Comparison of ENCODE assay signal across 11 cellular contexts in genomic region chr7:1058821-1059199, GRCh38. TPM values are rescaled to one million over a fixed set of nuclear protein-coding genes. Genes with fewer than 3 reads are reported as not detected.
DNase-seq lines count a peak whose midpoint lies in the region; ATAC-seq and TF ChIP-seq lines count a peak whose summit lies in the region.
"Had no signal": no experiment of that assay in that cellular context is flagged by ENCODE, and none has a peak within 500 bp of the region (broad histone marks: within the 10 kb centered on the region; RNA-seq: fewer than 3 reads in every experiment).

No MANE protein-coding gene starts in this region.

- dilution Hi-C loops in mammary epithelial cell (cut with HindIII; ENCODE audit: low sequenced_read_pairs) = no loop called here

- H3K36me3 ChIP-seq in breast epithelium = no peaks in the 10 kb centered on the region
- peaks cover 3% of the 10 kb centered on the region for H3K36me3 ChIP-seq in mammary epithelial cell (ENCODE audit: insufficient read depth, low read length)
- no peaks in the 10 kb centered on the region for H3K36me3 ChIP-seq in hepatocyte (replicated peaks; ENCODE audit: insufficient read depth, low read depth)
- no peaks in the 10 kb centered on the region for H3K36me3 ChIP-seq in prostate gland

- no peak for DNase-seq in breast epithelium (ENCODE audit: low spot score in 2 of 2)
- no peak for DNase-seq in mammary epithelial cell
- no peak for DNase-seq in hepatocyte (ENCODE audit: low spot score)
- DNase-seq in type B pancreatic cell (ENCODE audit: extremely low spot score, unreplicated experiment) = no peak
- DNase-seq in prostate gland (ENCODE audit: low spot score) = no peak
- no peak for DNase-seq in SW480 (ENCODE audit: low spot score)
- DNase-seq: NCI-H226 had no signal

- no peak overlapping the region for H3K9ac ChIP-seq in mammary epithelial cell (ENCODE audit: insufficient read depth, low read length)

- intact Hi-C loops in breast epithelium (cut with DNase I; ENCODE audit: low total_unique reads) (no loop called here), mammary epithelial cell (cut with micrococcal nuclease) (no loop called here), prostate gland (cut with DNase I) (no loop called here)

- no TSS peak for BruUV-seq in mammary epithelial cell (replicated peaks; lab: Mats Ljungman, UMichigan)

- H3K27me3 ChIP-seq in breast epithelium = no peaks in the 10 kb centered on the region
- no peaks in the 10 kb centered on the region for H3K27me3 ChIP-seq in mammary epithelial cell (ENCODE audit: insufficient read depth, low read length)
- H3K27me3 ChIP-seq in hepatocyte = no peaks in the 10 kb centered on the region
- no peaks in the 10 kb centered on the region for H3K27me3 ChIP-seq in prostate gland (replicated peaks; ENCODE audit: insufficient read depth)

- H2AFZ ChIP-seq in mammary epithelial cell (ENCODE audit: low read depth, low read length) (no peak overlapping the region), hepatocyte (no peak overlapping the region)

- CTCF ChIA-PET in mammary epithelial cell (lab: Charles Lee; ENCODE audit: low non-redundant PET) = no interaction called here

- H3K4me2 ChIP-seq in mammary epithelial cell (ENCODE audit: insufficient read depth, low read depth, low read length) = no peak overlapping the region
- no peak overlapping the region for H3K4me2 ChIP-seq in hepatocyte

- no peaks in the 10 kb centered on the region for H3K9me3 Mint-ChIP-seq in activated T-helper 17 cell treated with anti-CD3 and anti-CD28 coated beads, Interleukin-2, amount 50 U/mL, for 72 hours
- H3K9me3 Mint-ChIP-seq in type B pancreatic cell = no peaks in the 10 kb centered on the region

- H3K4me3 ChIP-seq in breast epithelium = no peak overlapping the region
- H3K4me3 ChIP-seq in mammary epithelial cell (replicated peaks in 1 of 3; ENCODE audit: insufficient read depth in 1 of 3, low read depth in 2 of 3, low read length in 3 of 3) = no peak overlapping the region
- H3K4me3 ChIP-seq in hepatocyte = no peak overlapping the region
- no peak overlapping the region for H3K4me3 ChIP-seq in prostate gland
- H3K4me3 ChIP-seq: coronary artery had no signal

- H3K27me3 Mint-ChIP-seq in activated T-helper 17 cell treated with anti-CD3 and anti-CD28 coated beads, Interleukin-2, amount 50 U/mL, for 72 hours = no peaks in the 10 kb centered on the region
- H3K27me3 Mint-ChIP-seq in type B pancreatic cell = no peaks in the 10 kb centered on the region

- H4K20me1 ChIP-seq in mammary epithelial cell (ENCODE audit: insufficient read depth, low read length) (no peaks in the 10 kb centered on the region), hepatocyte (ENCODE audit: insufficient read depth, poor library complexity, severe bottlenecking) (no peaks in the 10 kb centered on the region)

- H3K4me1 Mint-ChIP-seq in activated T-helper 17 cell treated with anti-CD3 and anti-CD28 coated beads, Interleukin-2, amount 50 U/mL, for 72 hours = no peaks in the 10 kb centered on the region
- H3K4me1 Mint-ChIP-seq in type B pancreatic cell (ENCODE audit: unreplicated experiment) = peaks cover 21% of the 10 kb centered on the region

- no peaks in the 10 kb centered on the region for H3K9me2 ChIP-seq in hepatocyte (replicated peaks; ENCODE audit: insufficient read depth)

- H3K27ac ChIP-seq in breast epithelium (peak overlapping the region; percentile 38 to 77), mammary epithelial cell (ENCODE audit: insufficient read depth, low read depth, low read length) (no peak overlapping the region), hepatocyte (peak overlapping the region; percentile 37), prostate gland (no peak overlapping the region)
- H3K27ac ChIP-seq: C4-2B had no signal

- ATAC-seq in activated T-helper 17 cell treated with anti-CD3 and anti-CD28 coated beads, Interleukin-2, amount 50 U/mL, for 72 hours (replicated peaks) = peak; percentile 68
- no peak for ATAC-seq in HG02678 (IDR thresholded peaks at IDR 0.05; ENCODE audit: unreplicated experiment)

- H3K9me3 ChIP-seq in breast epithelium (no peaks in the 10 kb centered on the region), mammary epithelial cell (replicated peaks; ENCODE audit: insufficient read depth, low read length) (no peaks in the 10 kb centered on the region), hepatocyte (ENCODE audit: low read depth) (no peaks in the 10 kb centered on the region), prostate gland (no peaks in the 10 kb centered on the region)

- H3K27ac Mint-ChIP-seq in activated T-helper 17 cell treated with anti-CD3 and anti-CD28 coated beads, Interleukin-2, amount 50 U/mL, for 72 hours = peak overlapping the region; percentile 36
- H3K27ac Mint-ChIP-seq in type B pancreatic cell = peak overlapping the region; percentile 68

- TF ChIP-seq CTCF in breast epithelium (IDR thresholded peaks at IDR 0.05) (no peak), mammary epithelial cell (conservative IDR thresholded peaks at IDR 0.05 in 1 of 2, IDR thresholded peaks at IDR 0.05 in 1 of 2; ENCODE audit: extremely low read depth in 1 of 2, insufficient read depth in 1 of 2, low read depth in 1 of 2, low read length in 2 of 2) (no peak), hepatocyte (IDR thresholded peaks at IDR 0.05; ENCODE audit: poor library complexity) (no peak), type B pancreatic cell (conservative IDR thresholded peaks at IDR 0.05) (no peak), prostate gland (IDR thresholded peaks at IDR 0.05) (no peak)

- in situ Hi-C loops in mammary epithelial cell (cut with MboI; ENCODE audit: low sequenced_read_pairs in 2 of 2) = no loop called here

- no peaks in the 10 kb centered on the region for H3K4me1 ChIP-seq in breast epithelium
- H3K4me1 ChIP-seq in mammary epithelial cell (ENCODE audit: insufficient read depth, low read length) = peaks cover 6% of the 10 kb centered on the region
- H3K4me1 ChIP-seq in hepatocyte (ENCODE audit: insufficient read depth) = peaks cover 15% of the 10 kb centered on the region
- H3K4me1 ChIP-seq in prostate gland (replicated peaks) = peaks cover 4% of the 10 kb centered on the region

- H3K79me2 ChIP-seq in mammary epithelial cell (ENCODE audit: insufficient read depth, low read length) (no peaks in the 10 kb centered on the region), hepatocyte (no peaks in the 10 kb centered on the region)

- H3K36me3 Mint-ChIP-seq in activated T-helper 17 cell treated with anti-CD3 and anti-CD28 coated beads, Interleukin-2, amount 50 U/mL, for 72 hours (ENCODE audit: low read depth) = no peaks in the 10 kb centered on the region
- peaks cover 4% of the 10 kb centered on the region for H3K36me3 Mint-ChIP-seq in type B pancreatic cell

- peak overlapping the region; percentile 9 for H3K4me3 Mint-ChIP-seq in activated T-helper 17 cell treated with anti-CD3 and anti-CD28 coated beads, Interleukin-2, amount 50 U/mL, for 72 hours
- H3K4me3 Mint-ChIP-seq in type B pancreatic cell = no peak overlapping the region

- WGBS in mammary epithelial cell (ENCODE audit: low coverage, missing lambda C conversion rate) = 93% methylated on average over 9 of the region's 10 CpGs
- 77% methylated on average over 10 of the region's 10 CpGs for WGBS in hepatocyte (ENCODE audit: low lambda C conversion rate, missing lambda C conversion rate)
- WGBS in prostate gland = 84% methylated on average over 10 of the region's 10 CpGs

- no peak for TF ChIP-seq POLR2A in breast epithelium (IDR thresholded peaks at IDR 0.05)
- TF ChIP-seq POLR2A in prostate gland (IDR thresholded peaks at IDR 0.05) = no peak

RNA-seq across cellular contexts. Expression of gene GPR146, which starts 14.5 kb away (rescaled TPM):
- 10 to 100 TPM; 24.1 to 56.8 (median 43.6) TPM for total RNA-seq in breast epithelium
- under 1 TPM; 0.17 to 0.61 TPM for total RNA-seq in mammary epithelial cell
- 1.4 TPM for polyA plus RNA-seq in mammary epithelial cell
- polyA minus RNA-seq in mammary epithelial cell = not detected
- total RNA-seq in activated T-helper 17 cell treated with anti-CD3 and anti-CD28 coated beads, Interleukin-2, amount 50 U/mL, for 72 hours = 10 to 100 TPM in 1 of 2 donors, 1 to 10 TPM in 1; 2.0 to 14.9 TPM
- 5.2 and 6.5 TPM in 2 replicates for total RNA-seq in hepatocyte
- polyA plus RNA-seq in hepatocyte = 2.1 and 2.6 TPM in 2 replicates
- 1.2 TPM in 2 replicates for total RNA-seq in type B pancreatic cell (ENCODE audit: low replicate concordance)
- 10 to 100 TPM in 1 of 2 donors, 1 to 10 TPM in 1; 6.1 to 25.9 TPM for total RNA-seq in prostate gland

RNA-seq across cellular contexts. Expression of gene GPER1, which starts 29.1 kb away (rescaled TPM):
- total RNA-seq in breast epithelium = 1 to 10 TPM; 2.6 to 3.3 (median 3.2) TPM
- under 1 TPM; 0.33 to 0.45 TPM for total RNA-seq in mammary epithelial cell
- polyA plus RNA-seq in mammary epithelial cell = 1.1 TPM
- 1.3 TPM for polyA minus RNA-seq in mammary epithelial cell
- 1 to 10 TPM in 1 of 2 donors, under 1 TPM in 1; 0.24 to 1.1 TPM for total RNA-seq in activated T-helper 17 cell treated with anti-CD3 and anti-CD28 coated beads, Interleukin-2, amount 50 U/mL, for 72 hours
- 3.6 and 4.5 TPM in 2 replicates for total RNA-seq in hepatocyte
- polyA plus RNA-seq in hepatocyte = 9.1 and 11.1 TPM in 2 replicates
- 2.5 and 5.0 TPM in 2 replicates for total RNA-seq in type B pancreatic cell (ENCODE audit: low replicate concordance)
- total RNA-seq in prostate gland = 10 to 100 TPM in 1 of 2 donors, 1 to 10 TPM in 1; 7.4 to 11.5 TPM

Comparison
In these comparisons a context has a peak if more than half of its experiments do, and no peak if none do; other contexts are left out.
1. H3K27ac ChIP-seq: peak in breast epithelium (2 of 2) and hepatocyte (single experiment); none in mammary epithelial cell (single experiment) and prostate gland (0 of 2).